Comparison of ENCODE assay signal across 9 cellular contexts in genomic region chr1:209248649-209249279, GRCh38.
DNase-seq lines count a peak whose midpoint lies in the region; ATAC-seq and TF ChIP-seq lines count a peak whose summit lies in the region.
"Had no signal": no experiment of that assay in that cellular context is flagged by ENCODE, and none has a peak within 500 bp of the region (broad histone marks: within the 10 kb centered on the region; RNA-seq: fewer than 3 reads in every experiment).

No MANE protein-coding gene starts in this region.

- intact Hi-C loops in right cardiac atrium (cut with DNase I) (no loop called here), sigmoid colon (cut with DNase I) (no loop called here)

- no peaks in the 10 kb centered on the region for H3K36me3 ChIP-seq in sigmoid colon
- H3K36me3 ChIP-seq: BLaER1 had no signal

- H3K4me3 ChIP-seq in right cardiac atrium (ENCODE audit: low read length) (no peak overlapping the region), sigmoid colon (no peak overlapping the region)
- H3K4me3 ChIP-seq: BLaER1 had no signal

- no peaks in the 10 kb centered on the region for H3K9me3 Mint-ChIP-seq in activated naive CD8-positive, alpha-beta T cell treated with anti-CD3 and anti-CD28 coated beads, Interleukin-2, amount 10 ng/mL, durations not matched to agents 7 days and 5 days

- H3K4me1 ChIP-seq in right cardiac atrium (ENCODE audit: control insufficient read depth, insufficient read depth, low read length): no peaks in the 10 kb centered on the region
- H3K4me1 ChIP-seq in sigmoid colon: peaks cover 0 to 9% (median 2%) of the 10 kb centered on the region in 4 donors
- H3K4me1 ChIP-seq: BLaER1 had no signal

- no peaks in the 10 kb centered on the region for H3K27me3 Mint-ChIP-seq in activated naive CD8-positive, alpha-beta T cell treated with anti-CD3 and anti-CD28 coated beads, Interleukin-2, amount 10 ng/mL, durations not matched to agents 7 days and 5 days

- H3K27me3 ChIP-seq in right cardiac atrium (ENCODE audit: control insufficient read depth, insufficient read depth): no peaks in the 10 kb centered on the region
- no peaks in the 10 kb centered on the region for H3K27me3 ChIP-seq in sigmoid colon
- H3K27me3 ChIP-seq: BLaER1 had no signal

- WGBS in right cardiac atrium: 27% methylated on average over 6 of the region's 6 CpGs
- 27 to 35% methylated on average over 6 of the region's 6 CpGs for WGBS in sigmoid colon, 2 donors

- H3K27ac ChIP-seq in right cardiac atrium (ENCODE audit: low read length) (no peak overlapping the region), sigmoid colon (no peak overlapping the region)
- H3K27ac ChIP-seq: BLaER1 had no signal

- no peak for TF ChIP-seq POLR2A in sigmoid colon (IDR thresholded peaks at IDR 0.05)

- ATAC-seq in GM21825 (IDR thresholded peaks at IDR 0.05; ENCODE audit: unreplicated experiment): peak; percentile 77
- peak; percentile 50 for ATAC-seq in activated naive CD8-positive, alpha-beta T cell treated with anti-CD3 and anti-CD28 coated beads, Interleukin-2, amount 10 ng/mL, durations not matched to agents 7 days and 5 days (ENCODE audit: low read depth)
- peak; percentile 54 to 55 for ATAC-seq in right cardiac atrium

- TF ChIP-seq EP300 in sigmoid colon (IDR thresholded peaks at IDR 0.05): no peak

- H3K36me3 Mint-ChIP-seq in activated naive CD8-positive, alpha-beta T cell treated with anti-CD3 and anti-CD28 coated beads, Interleukin-2, amount 10 ng/mL, durations not matched to agents 7 days and 5 days: no peaks in the 10 kb centered on the region

- H3K4me3 Mint-ChIP-seq in activated naive CD8-positive, alpha-beta T cell treated with anti-CD3 and anti-CD28 coated beads, Interleukin-2, amount 10 ng/mL, durations not matched to agents 7 days and 5 days: no peak overlapping the region

- peak; percentile 5 for DNase-seq in NK-92 treated with Interleukin-12 subunit alpha and Interleukin-12 subunit beta, amount 100 ng/mL, for 24 hours (lab: John Stamatoyannopoulos, UW)
- no peak for DNase-seq in NK-92 (lab: John Stamatoyannopoulos, UW; ENCODE audit: unreplicated experiment)
- peak; percentile 31 to 40 for DNase-seq in Kasumi-1 (lab: John Stamatoyannopoulos, UW)
- peak; percentile 83 for DNase-seq in OCI-M1 (lab: John Stamatoyannopoulos, UW)
- DNase-seq in activated naive CD8-positive, alpha-beta T cell treated with anti-CD3 and anti-CD28 coated beads, Interleukin-2, amount 10 ng/mL, durations not matched to agents 7 days and 5 days: no peak
- DNase-seq in right cardiac atrium: no peak
- DNase-seq in sigmoid colon: no peak

- POLR2A ChIA-PET in activated naive CD8-positive, alpha-beta T cell treated with anti-CD3 and anti-CD28 coated beads, Interleukin-2, amount 10 ng/mL, durations not matched to agents 7 days and 5 days (lab: Charles Lee): no interaction called here

- no peak overlapping the region for H3K27ac Mint-ChIP-seq in activated naive CD8-positive, alpha-beta T cell treated with anti-CD3 and anti-CD28 coated beads, Interleukin-2, amount 10 ng/mL, durations not matched to agents 7 days and 5 days

- H3K9me3 ChIP-seq in right cardiac atrium (ENCODE audit: control insufficient read depth, low read length) (no peaks in the 10 kb centered on the region), sigmoid colon (no peaks in the 10 kb centered on the region)
- H3K9me3 ChIP-seq: BLaER1 had no signal

- H3K4me1 Mint-ChIP-seq in activated naive CD8-positive, alpha-beta T cell treated with anti-CD3 and anti-CD28 coated beads, Interleukin-2, amount 10 ng/mL, durations not matched to agents 7 days and 5 days: no peaks in the 10 kb centered on the region

- TF ChIP-seq CTCF in sigmoid colon (IDR thresholded peaks at IDR 0.05): peak; percentile 35 to 88 (median 79)

Comparison
In these comparisons a context has a peak if more than half of its experiments do, and no peak if none do; other contexts are left out.
1. DNase-seq: peak in NK-92 treated with Interleukin-12 subunit alpha and Interleukin-12 subunit beta, amount 100 ng/mL, for 24 hours (single experiment), Kasumi-1 (2 of 2) and OCI-M1 (single experiment); none in NK-92 (single experiment), activated naive CD8-positive, alpha-beta T cell treated with anti-CD3 and anti-CD28 coated beads, Interleukin-2, amount 10 ng/mL, durations not matched to agents 7 days and 5 days (single experiment), right cardiac atrium (0 of 3) and sigmoid colon (single experiment).
2. Peak in every context shown above with its lines, with median percentiles within 50 percentile points of each other: ATAC-seq.